In genomic region chr21:34204021-34204420, GRCh38 we compare ENCODE assay signal across 15 cellular contexts.
DNase-seq lines count a peak whose midpoint lies in the region; ATAC-seq and TF ChIP-seq lines count a peak whose summit lies in the region.
"Had no signal": no experiment of that assay in that cellular context is flagged by ENCODE, and none has a peak within 500 bp of the region (broad histone marks: within the 10 kb centered on the region; RNA-seq: fewer than 3 reads in every experiment).

No MANE protein-coding gene starts in this region.

- H3K9me3 ChIP-seq in right atrium auricular region (no peaks in the 10 kb centered on the region), trophoblast cell (ENCODE audit: insufficient read depth, low read depth, low read length) (no peaks in the 10 kb centered on the region)
- H3K9me3 ChIP-seq: esophagus squamous epithelium, suprapubic skin had no signal

- no peak overlapping the region for H3K23ac ChIP-seq in trophoblast cell (ENCODE audit: low read length)

- no peak for TF ChIP-seq CTCF in right atrium auricular region (IDR thresholded peaks at IDR 0.05)

- peak overlapping the region; percentile 86 for H3K18ac ChIP-seq in trophoblast cell (ENCODE audit: low read length)

- peak overlapping the region; percentile 88 for H2BK12ac ChIP-seq in trophoblast cell (ENCODE audit: low read length)

- intact Hi-C loops in Right ventricle myocardium superior (cut with DNase I) = loop anchor here (5.0 kb wide), 1 partner anchor 132 kb away; the partner anchor contains the start of genes MRPS6 and SLC5A3

- DNase-seq in right atrium auricular region (ENCODE audit: low spot score) (peak; percentile 51), Right ventricle myocardium superior (no peak), trophoblast cell (no peak), T1000 (lab: John Stamatoyannopoulos, UW) (no peak), AG08396 (ENCODE audit: low spot score) (no peak), HEK293T (ENCODE audit: extremely low spot score) (no peak), glomerular visceral epithelial cell (ENCODE audit: extremely low spot score) (no peak)
- DNase-seq: activated CD4-positive, alpha-beta T cell treated with anti-CD3 and anti-CD28 coated beads, Interleukin-2, amount 50 U/mL, for 1 hour; activated T-cell treated with anti-CD3 and anti-CD28 coated beads, Interleukin-2, amount 50 U/mL, for 48 hours; esophagus squamous epithelium; kidney glomerular epithelial cell had no signal

- no peaks in the 10 kb centered on the region for H3K27me3 ChIP-seq in right atrium auricular region
- no peaks in the 10 kb centered on the region for H3K27me3 ChIP-seq in trophoblast cell (ENCODE audit: insufficient read depth, low read length)
- H3K27me3 ChIP-seq: esophagus squamous epithelium, suprapubic skin had no signal

- H3K14ac ChIP-seq in trophoblast cell (ENCODE audit: low read length) = peak overlapping the region; percentile 86

- H4K8ac ChIP-seq in trophoblast cell (ENCODE audit: low read depth, low read length) = peak overlapping the region; percentile 84

- H4K91ac ChIP-seq in trophoblast cell (ENCODE audit: low read depth, low read length) = peak overlapping the region; percentile 93

- H3K4me1 ChIP-seq in right atrium auricular region = peaks cover 0 to 36% of the 10 kb centered on the region in 2 donors
- H3K4me1 ChIP-seq in trophoblast cell (ENCODE audit: control insufficient read depth in 1 of 2, insufficient read depth in 2 of 2, low read length in 2 of 2) = peaks cover 31 to 37% of the 10 kb centered on the region in 2 experiments
- H3K4me1 ChIP-seq: parathyroid adenoma had no signal

- CTCF ChIA-PET in HEK293T (lab: Yijun Ruan, JAX) = no interaction called here

- POLR2A ChIA-PET in HEK293T (lab: Yijun Ruan, JAX) = no interaction called here

- H2AK5ac ChIP-seq in trophoblast cell (ENCODE audit: low read length) = peak overlapping the region; percentile 98

- H2BK120ac ChIP-seq in trophoblast cell (ENCODE audit: insufficient read depth, low read length, poor library complexity) = peak overlapping the region; percentile 95

- H4K12ac ChIP-seq in trophoblast cell (ENCODE audit: low read depth, low read length) = peak overlapping the region; percentile 35

- H3K4me3 ChIP-seq in right atrium auricular region (no peak overlapping the region), trophoblast cell (ENCODE audit: low read depth, low read length) (peak overlapping the region; percentile 13)
- H3K4me3 ChIP-seq: esophagus squamous epithelium, SK-N-MC, suprapubic skin had no signal

- H3K4me2 ChIP-seq in trophoblast cell (ENCODE audit: low read length) = no peak overlapping the region

- H3K4ac ChIP-seq in trophoblast cell (ENCODE audit: low read depth, low read length) = peak overlapping the region; percentile 70

- peak overlapping the region; percentile 77 for H2BK5ac ChIP-seq in trophoblast cell (ENCODE audit: low read depth, low read length, poor library complexity)

- peak overlapping the region; percentile 78 for H2AFZ ChIP-seq in trophoblast cell (ENCODE audit: insufficient read depth, low read length, poor library complexity)
- H2AFZ ChIP-seq: parathyroid adenoma had no signal

- WGBS in trophoblast cell (ENCODE audit: extremely low coverage, insufficient coverage, insufficient read length) = no CpG with 5 or more reads among the region's 10 CpGs

- no peak overlapping the region for H3K9ac ChIP-seq in trophoblast cell (ENCODE audit: low read length)
- H3K9ac ChIP-seq: parathyroid adenoma had no signal

- ATAC-seq in Right ventricle myocardium superior (ENCODE audit: poor library complexity) = no peak

- H3K79me1 ChIP-seq in trophoblast cell (ENCODE audit: low read length) = peaks cover 31% of the 10 kb centered on the region

- no peaks in the 10 kb centered on the region for H3K36me3 ChIP-seq in right atrium auricular region
- H3K36me3 ChIP-seq in trophoblast cell (ENCODE audit: control insufficient read depth in 1 of 2, insufficient read depth in 2 of 2, low read length in 2 of 2) = no peaks in the 10 kb centered on the region
- H3K36me3 ChIP-seq: esophagus squamous epithelium, suprapubic skin had no signal

- peak overlapping the region in 1 of 2 donors; percentile 3 for H3K27ac ChIP-seq in right atrium auricular region
- peak overlapping the region; percentile 55 for H3K27ac ChIP-seq in cingulate gyrus (ENCODE audit: low read depth, low read length)
- peak overlapping the region; percentile 63 for H3K27ac ChIP-seq in trophoblast cell (ENCODE audit: low read depth, low read length)
- H3K27ac ChIP-seq: parathyroid adenoma, SK-N-MC, suprapubic skin had no signal

- peaks cover 11% of the 10 kb centered on the region for H3K79me2 ChIP-seq in trophoblast cell (ENCODE audit: control insufficient read depth, insufficient read depth, low read length, poor library complexity)
- H3K79me2 ChIP-seq: parathyroid adenoma had no signal

TF ChIP-seq in HEK293T, 16 proteins besides CTCF, POLR2A, EP300 and RAD21:
- no peak for TF ChIP-seq FOXM1 (IDR thresholded peaks at IDR 0.05; ENCODE audit: borderline replicate concordance)
- no peak for TF ChIP-seq FOXK2 (IDR thresholded peaks at IDR 0.05)
